ENCODE assay signal across 12 cellular contexts in the genomic region with DNA sequence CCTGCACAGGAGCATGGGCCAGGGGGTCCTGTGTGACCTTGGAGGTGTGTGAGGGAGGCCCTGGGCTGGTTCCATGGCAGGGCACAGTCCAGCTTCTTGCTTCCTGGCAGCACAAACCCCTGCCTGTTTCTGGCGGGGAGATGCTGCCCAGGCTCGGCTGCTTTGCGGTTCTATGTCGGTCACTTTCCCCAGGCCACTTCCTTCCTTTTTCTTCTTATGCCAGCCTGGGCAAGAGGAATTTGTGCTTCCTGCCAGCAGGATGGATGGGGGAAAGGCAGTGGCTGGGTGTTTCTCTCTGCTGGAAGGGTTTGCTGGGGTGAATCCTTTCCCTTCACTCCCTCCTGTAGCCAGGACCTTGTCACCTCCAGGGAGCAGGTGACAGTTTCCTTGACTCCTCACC. TPM values are rescaled to one million over a fixed set of nuclear protein-coding genes. Genes with fewer than 3 reads are reported as not detected.
DNase-seq lines count a peak whose midpoint lies in the region; ATAC-seq and TF ChIP-seq lines count a peak whose summit lies in the region.
"Had no signal": no experiment of that assay in that cellular context is flagged by ENCODE, and none has a peak within 500 bp of the region (broad histone marks: within the 10 kb centered on the region; RNA-seq: fewer than 3 reads in every experiment).

No MANE protein-coding gene starts in this region.

- 22 to 39% methylated on average over 4 of the region's 4 CpGs for WGBS in upper lobe of left lung, 2 donors

- H3K9me3 ChIP-seq in ascending aorta (no peaks in the 10 kb centered on the region), left lung (no peaks in the 10 kb centered on the region), upper lobe of left lung (no peaks in the 10 kb centered on the region)

- H3K27ac ChIP-seq in ascending aorta (peak overlapping the region; percentile 92 to 97), left lung (peak overlapping the region in 1 of 2 donors; percentile 45), upper lobe of left lung (peak overlapping the region in 3 of 4 donors; percentile 13 to 60 (median 27))
- H3K27ac ChIP-seq: neural progenitor cell had no signal

- no peak for TF ChIP-seq POLR2A in upper lobe of left lung (IDR thresholded peaks at IDR 0.05)

- intact Hi-C loops in ascending aorta (cut with DNase I) (loop anchor here (2.0 to 10.0 kb wide), 2 partner anchors 16 to 86 kb away; no protein-coding TSS in a partner anchor), left lung (cut with DNase I) (no loop called here)

- in situ Hi-C loops in KBM-7 (cut with MboI; ENCODE audit: low pct_unique_long_range_greater_than_20kb, low sequenced_read_pairs), result no loop called here

- no peak for TF ChIP-seq CTCF in ascending aorta (IDR thresholded peaks at IDR 0.05)
- TF ChIP-seq CTCF in left lung (IDR thresholded peaks at IDR 0.05), result no peak
- TF ChIP-seq CTCF in upper lobe of left lung (IDR thresholded peaks at IDR 0.05), result no peak

- H3K27me3 ChIP-seq in ascending aorta, result no peaks in the 10 kb centered on the region
- peaks cover 0 to 11% of the 10 kb centered on the region in 2 donors for H3K27me3 ChIP-seq in left lung
- H3K27me3 ChIP-seq in upper lobe of left lung, result no peaks in the 10 kb centered on the region
- H3K27me3 ChIP-seq: neural progenitor cell had no signal

- peaks cover 30 to 73% of the 10 kb centered on the region in 2 donors for H3K4me1 ChIP-seq in ascending aorta
- H3K4me1 ChIP-seq in left lung, result peaks cover 37 to 68% of the 10 kb centered on the region in 2 donors
- peaks cover 60 to 85% (median 77%) of the 10 kb centered on the region in 4 donors for H3K4me1 ChIP-seq in upper lobe of left lung

- H3K36me3 ChIP-seq in ascending aorta (no peaks in the 10 kb centered on the region), left lung (no peaks in the 10 kb centered on the region), upper lobe of left lung (no peaks in the 10 kb centered on the region)
- H3K36me3 ChIP-seq: neural progenitor cell had no signal

- TF ChIP-seq EP300 in upper lobe of left lung (IDR thresholded peaks at IDR 0.05), result no peak

- DNase-seq in KBM-7, result peak; percentile 69
- peak in 1 of 2 donors; percentile 68 for DNase-seq in ascending aorta (ENCODE audit: low spot score in 2 of 2)
- DNase-seq in left lung, result peak in 1 of 2 donors; percentile 75
- DNase-seq in upper lobe of left lung, result peak in 1 of 2 donors; percentile 25
- no peak for DNase-seq in HCEC 1CT
- no peak for DNase-seq in inferior parietal cortex (ENCODE audit: extremely low spot score)
- DNase-seq: activated gamma-delta T cell, NCI-H1417 treated with DMSO at 0.1 percent for 48 hours, RPMI8226 had no signal

- peak overlapping the region in 1 of 2 donors; percentile 25 for H3K4me3 ChIP-seq in ascending aorta
- no peak overlapping the region for H3K4me3 ChIP-seq in left lung
- H3K4me3 ChIP-seq in upper lobe of left lung, result no peak overlapping the region
- H3K4me3 ChIP-seq: neural progenitor cell had no signal

- peak; percentile 7 for ATAC-seq in left lung
- peak in 1 of 2 donors; percentile 40 for ATAC-seq in upper lobe of left lung (ENCODE audit: low FRiP score in 2 of 2)
- no peak for ATAC-seq in GM21447 (IDR thresholded peaks at IDR 0.05; ENCODE audit: unreplicated experiment)
- ATAC-seq: activated CD4-positive, CD25-positive, alpha-beta regulatory T cell treated with anti-CD3 and anti-CD28 coated beads, Interleukin-2, amount 50 U/mL, for 24 hours had no signal

RNA-seq across cellular contexts. Expression of a gene that starts 24.3 kb away (rescaled TPM):
- total RNA-seq in ascending aorta, result 56.9 TPM
- total RNA-seq in left lung, result 10 to 100 TPM; 21.1 to 27.3 TPM
- total RNA-seq in upper lobe of left lung, result 10 to 100 TPM; 20.4 to 26.0 (median 23.4) TPM
